In genomic region chr17:12116143-12116542, GRCh38 we compare ENCODE assay signal across 35 cellular contexts.
"Had no signal": no experiment of that assay in that cellular context is flagged by ENCODE, and none has a peak within 500 bp of the region (broad histone marks: within the 10 kb centered on the region; RNA-seq: fewer than 3 reads in every experiment).

No MANE protein-coding gene starts in this region.

- DNase-seq: activated B cell treated with CpG ODN at 0.5 μM for 24 hours; activated CD4-positive, alpha-beta memory T cell treated with anti-CD3 and anti-CD28 coated beads, Interleukin-2, amount 10 ng/mL, durations not matched to agents 7 days and 5 days; activated CD4-positive, alpha-beta T cell treated with anti-CD3 and anti-CD28 coated beads for 4 hours; activated CD4-positive, alpha-beta T cell treated with anti-CD3 and anti-CD28 coated beads, Interleukin-2, amount 50 U/mL, for 1 hour; activated CD4-positive, CD25-positive, alpha-beta regulatory T cell treated with anti-CD3 and anti-CD28 coated beads, Interleukin-2, amount 50 U/mL, for 72 hours; activated CD8-positive, alpha-beta memory T cell treated with anti-CD3 and anti-CD28 coated beads for 24 hours; activated CD8-positive, alpha-beta memory T cell treated with anti-CD3 and anti-CD28 coated beads, Interleukin-2, amount 10 ng/mL, durations not matched to agents 7 days and 5 days; activated CD8-positive, alpha-beta memory T cell treated with anti-CD3 and anti-CD28 coated beads, Interleukin-2, amount 50 U/mL, for 48 hours; activated effector memory CD4-positive, alpha-beta T cell treated with Interleukin-2 at 50 U/mL for 16 hours; activated naive CD4-positive, alpha-beta T cell treated with anti-CD3 and anti-CD28 coated beads, Interleukin-2, amount 10 ng/mL, durations not matched to agents 7 days and 5 days; activated naive CD8-positive, alpha-beta T cell treated with anti-CD3 and anti-CD28 coated beads, Interleukin-2, amount 50 U/mL, for 24 hours; activated T-cell treated with anti-CD3 and anti-CD28 coated beads, Interleukin-2, amount 50 U/mL, for 48 hours; amniotic stem cell; aorta; brain microvascular endothelial cell; Kasumi-1; KG1; MG63; MV-4-11; NCI-H1092; NCI-H1417; NCI-H146; NCI-H187; NCI-H2029 treated with DMSO at 0.1 percent for 48 hours; NCI-H2107; NCI-H2171; NCI-H510A; NCI-H526; NCI-H748 treated with DMSO at 0.1 percent for 48 hours; Right ventricle myocardium superior; SW 1271; T-helper 1 cell; T-helper 2 cell; T-helper 9 cell had no signal

- H3K27ac ChIP-seq: brain microvascular endothelial cell, VCaP had no signal

- H3K4me3 ChIP-seq: MG63 had no signal

- ATAC-seq: activated CD8-positive, alpha-beta memory T cell treated with anti-CD3 and anti-CD28 coated beads, Interleukin-2, amount 10 ng/mL, durations not matched to agents 7 days and 5 days; activated naive CD8-positive, alpha-beta T cell treated with anti-CD3 and anti-CD28 coated beads, Interleukin-2, amount 50 U/mL, for 24 hours had no signal

- H3K27me3 ChIP-seq: brain microvascular endothelial cell, MG63 had no signal

- H3K9me3 ChIP-seq: MG63 had no signal
